21 cellular contexts compared by ENCODE assay signal in genomic region chr6:39777661-39778060, GRCh38. TPM values are rescaled to one million over a fixed set of nuclear protein-coding genes. Genes with fewer than 3 reads are reported as not detected.
A peak's percentile ranks its signal among the peaks of the same experiment; 100 is the strongest.
DNase-seq lines count a peak whose midpoint lies in the region; ATAC-seq and TF ChIP-seq lines count a peak whose summit lies in the region.
"Had no signal": no experiment of that assay in that cellular context is flagged by ENCODE, and none has a peak within 500 bp of the region (broad histone marks: within the 10 kb centered on the region; RNA-seq: fewer than 3 reads in every experiment).

No MANE protein-coding gene starts in this region.

- peaks cover 39% of the 10 kb centered on the region for H3K4me1 Mint-ChIP-seq in nephron
- H3K4me1 Mint-ChIP-seq: activated CD4-positive, alpha-beta T cell treated with anti-CD3 and anti-CD28 coated beads, Interleukin-2, amount 10 ng/mL, durations not matched to agents 24 days and 14 days; stimulated activated naive B cell treated with anti-CD40 and anti-IgM and Interleukin-4, amounts not matched to agents 10 μg/mL and 1 μg/mL and 100 μg/mL, for 72 hours had no signal

- dilution Hi-C loops in IMR-90 (cut with HindIII; ENCODE audit: low sequenced_read_pairs, unreplicated experiment) = no loop called here

- no peak overlapping the region for H3K18ac ChIP-seq in IMR-90 (ENCODE audit: low read depth, low read length)

- H4K20me1 ChIP-seq in IMR-90 (ENCODE audit: insufficient read depth, low read length) = no peaks in the 10 kb centered on the region

- H3K4ac ChIP-seq in IMR-90 (ENCODE audit: low read depth, low read length) = no peak overlapping the region

- no TSS peak for BruUV-seq in IMR-90 (replicated peaks; lab: Mats Ljungman, UMichigan)

- no peak overlapping the region for H3K4me2 ChIP-seq in IMR-90 (ENCODE audit: low read depth, low read length)

- H3K36me3 Mint-ChIP-seq in nephron (ENCODE audit: low read depth) = no peaks in the 10 kb centered on the region
- H3K36me3 Mint-ChIP-seq: stimulated activated naive B cell treated with anti-CD40 and anti-IgM and Interleukin-4, amounts not matched to agents 10 μg/mL and 1 μg/mL and 100 μg/mL, for 72 hours had no signal

- H3K9me1 ChIP-seq in IMR-90 (ENCODE audit: insufficient read depth, low read length) = 0 out of 2 replicates have a peak, but pooled peaks cover 3% of the 10 kb centered on the region

- H2AK9ac ChIP-seq in IMR-90 (replicated peaks; ENCODE audit: low read depth, low read length, poor library complexity) = no peak overlapping the region

- POLR2A ChIA-PET in IMR-90 (lab: Charles Lee; ENCODE audit: unreplicated experiment) = no interaction called here

- H3K14ac ChIP-seq in IMR-90 (replicated peaks; ENCODE audit: low read depth, low read length) = 0 out of 2 replicates have a peak overlapping the region, but pooled peaks have one; percentile 29

- no peak overlapping the region for H3K4me3 Mint-ChIP-seq in nephron
- H3K4me3 Mint-ChIP-seq: activated CD4-positive, alpha-beta T cell treated with anti-CD3 and anti-CD28 coated beads, Interleukin-2, amount 10 ng/mL, durations not matched to agents 24 days and 14 days; endodermal cell; stimulated activated naive B cell treated with anti-CD40 and anti-IgM and Interleukin-4, amounts not matched to agents 10 μg/mL and 1 μg/mL and 100 μg/mL, for 72 hours had no signal

- H2AK5ac ChIP-seq in IMR-90 (ENCODE audit: low read depth, low read length) = no peak overlapping the region; the same call in 1 of the 2 replicates

- no peak overlapping the region for H4K91ac ChIP-seq in IMR-90 (ENCODE audit: insufficient read depth, low read depth, low read length)

- peak overlapping the region; percentile 55 to 85 (median 77) for H3K27ac Mint-ChIP-seq in nephron
- H3K27ac Mint-ChIP-seq: activated CD4-positive, alpha-beta T cell treated with anti-CD3 and anti-CD28 coated beads, Interleukin-2, amount 10 ng/mL, durations not matched to agents 24 days and 14 days; endodermal cell; stimulated activated naive B cell treated with anti-CD40 and anti-IgM and Interleukin-4, amounts not matched to agents 10 μg/mL and 1 μg/mL and 100 μg/mL, for 72 hours had no signal

- no peak overlapping the region for H4K5ac ChIP-seq in IMR-90 (ENCODE audit: low read depth, low read length)

- H2BK15ac ChIP-seq in IMR-90 (ENCODE audit: low read depth, low read length) = no peak overlapping the region

- no peak for TF ChIP-seq POLR2A in IMR-90 (IDR thresholded peaks at IDR 0.05; ENCODE audit: low read depth, low read length)
- no peak for TF ChIP-seq POLR2A in stomach (IDR thresholded peaks at IDR 0.05)

- H3K27me3 ChIP-seq in IMR-90 (ENCODE audit: control insufficient read depth, insufficient read depth, low read length) (no peaks in the 10 kb centered on the region), cardiac muscle cell (no peaks in the 10 kb centered on the region), stomach (no peaks in the 10 kb centered on the region)
- H3K27me3 ChIP-seq: uterus had no signal

- peaks cover 15% of the 10 kb centered on the region for H3K27me3 Mint-ChIP-seq in nephron (ENCODE audit: low read depth)
- H3K27me3 Mint-ChIP-seq: activated CD4-positive, alpha-beta T cell treated with anti-CD3 and anti-CD28 coated beads, Interleukin-2, amount 10 ng/mL, durations not matched to agents 24 days and 14 days had no signal

- no peak for TF ChIP-seq RAD21 in IMR-90 (IDR thresholded peaks at IDR 0.05; ENCODE audit: low read length)

- no peak overlapping the region for H2BK5ac ChIP-seq in IMR-90 (ENCODE audit: low read depth, low read length, poor library complexity, severe bottlenecking)

- no peak overlapping the region for H2BK20ac ChIP-seq in IMR-90 (ENCODE audit: low read depth, low read length)

- DNase-seq in IMR-90 = no peak
- peak in 1 of 2 donors; percentile 44 for DNase-seq in cardiac muscle cell (ENCODE audit: low read depth in 1 of 2, low spot score in 1 of 2)
- no peak for DNase-seq in stomach
- no peak for DNase-seq in NK-92 treated with Interleukin-12 subunit alpha and Interleukin-12 subunit beta, amount 100 ng/mL, for 24 hours (lab: John Stamatoyannopoulos, UW)
- no peak for DNase-seq in cortex of kidney (lab: John Stamatoyannopoulos, UW)
- DNase-seq in activated naive CD4-positive, alpha-beta T cell treated with anti-CD3 and anti-CD28 coated beads, Interleukin-2, amount 50 U/mL, for 16 hours = no peak
- DNase-seq: activated CD4-positive, alpha-beta T cell treated with anti-CD3 and anti-CD28 coated beads, Interleukin-2, amount 10 ng/mL, durations not matched to agents 24 days and 14 days; activated CD8-positive, alpha-beta memory T cell treated with anti-CD3 and anti-CD28 coated beads, Interleukin-2, amount 50 U/mL, for 4 hours; activated effector memory CD4-positive, alpha-beta T cell treated with anti-CD3 and anti-CD28 coated beads, Interleukin-2, amount 50 U/mL, for 16 hours; endodermal cell; GM23248; hippocampal formation; mesendoderm; NCI-H1105; NCI-H2107; NCI-H524 treated with DMSO at 0.1 percent for 48 hours; SHP77; stimulated activated naive B cell treated with anti-CD40 and anti-IgM and Interleukin-4, amounts not matched to agents 10 μg/mL and 1 μg/mL and 100 μg/mL, for 72 hours; uterus had no signal

- intact Hi-C loops in IMR-90 (cut with micrococcal nuclease) = no loop called here
- intact Hi-C loops in stomach (cut with DNase I; ENCODE audit: low total_unique reads) = no loop called here

- H3K79me1 ChIP-seq in IMR-90 (ENCODE audit: low read depth in 1 of 2, low read length in 2 of 2) = no peaks in the 10 kb centered on the region

- H3K4me3 ChIP-seq in IMR-90 (ENCODE audit: insufficient read depth, low read depth, low read length) = no peak overlapping the region
- no peak overlapping the region for H3K4me3 ChIP-seq in cardiac muscle cell
- H3K4me3 ChIP-seq in stomach = no peak overlapping the region
- H3K4me3 ChIP-seq: GM23248, uterus had no signal

- no peak overlapping the region for H2BK120ac ChIP-seq in IMR-90 (ENCODE audit: low read depth, low read length)

- 40% methylated on average over 1 of the region's 4 CpGs; no CpG with 5 or more reads in 1 of the 2 experiments for WGBS in IMR-90 (ENCODE audit: extremely low coverage in 2 of 2, insufficient read length in 1 of 2), 2 experiments
- WGBS in stomach, 5 donors = 62 to 84% (median 84%) methylated on average over 4 of the region's 4 CpGs

- CTCF ChIA-PET in IMR-90 (lab: Yijun Ruan, JAX) = no interaction called here

- no peak for TF ChIP-seq CTCF in IMR-90 (conservative IDR thresholded peaks at IDR 0.05; ENCODE audit: low read depth, low read length)
- TF ChIP-seq CTCF in cardiac muscle cell (IDR thresholded peaks at IDR 0.05; ENCODE audit: low read depth, low read length) = no peak
- TF ChIP-seq CTCF in nephron (IDR thresholded peaks at IDR 0.05; ENCODE audit: unreplicated experiment in 3 of 3) = no peak
- TF ChIP-seq CTCF in stomach (IDR thresholded peaks at IDR 0.05) = no peak

- H3K23ac ChIP-seq in IMR-90 (ENCODE audit: low read depth, low read length) = no peak overlapping the region

- H3K27ac ChIP-seq in IMR-90 (ENCODE audit: insufficient read depth, low read length) (no peak overlapping the region), cardiac muscle cell (peak overlapping the region; percentile 20), stomach (peak overlapping the region in 3 of 5 donors; percentile 13 to 60 (median 53))
- H3K27ac ChIP-seq: GM23248, uterus had no signal

- H3K9ac ChIP-seq in IMR-90 (ENCODE audit: low read depth, low read length) = no peak overlapping the region
- H3K9ac ChIP-seq: GM23248 had no signal

- ATAC-seq in IMR-90 (ENCODE audit: low read depth) (no peak), GM21423 (IDR thresholded peaks at IDR 0.05; ENCODE audit: unreplicated experiment) (no peak)
- ATAC-seq: stimulated activated naive B cell treated with anti-CD40 and anti-IgM and Interleukin-4, amounts not matched to agents 10 μg/mL and 1 μg/mL and 100 μg/mL, for 72 hours had no signal

- no peak overlapping the region for H4K8ac ChIP-seq in IMR-90 (ENCODE audit: low read depth in 2 of 2, low read length in 2 of 2)

- peaks cover 11% of the 10 kb centered on the region for H3K4me1 ChIP-seq in IMR-90 (ENCODE audit: control insufficient read depth, insufficient read depth, low read length)
- peaks cover 16% of the 10 kb centered on the region for H3K4me1 ChIP-seq in cardiac muscle cell (ENCODE audit: low read depth)
- peaks cover 0 to 23% (median 6%) of the 10 kb centered on the region in 4 donors for H3K4me1 ChIP-seq in stomach
- H3K4me1 ChIP-seq: uterus had no signal

- H3K56ac ChIP-seq in IMR-90 (ENCODE audit: extremely low read depth, insufficient read depth, low read length) = no peak overlapping the region

- H3K9me3 ChIP-seq in IMR-90 (ENCODE audit: control insufficient read depth, insufficient read depth, low read length) (no peaks in the 10 kb centered on the region), cardiac muscle cell (ENCODE audit: low read depth) (no peaks in the 10 kb centered on the region), stomach (no peaks in the 10 kb centered on the region)
- H3K9me3 ChIP-seq: uterus had no signal

- in situ Hi-C loops in IMR-90 (cut with MboI; ENCODE audit: low sequenced_read_pairs) = no loop called here

- H3K36me3 ChIP-seq in IMR-90 (ENCODE audit: control insufficient read depth, insufficient read depth, low read length) (no peaks in the 10 kb centered on the region), cardiac muscle cell (no peaks in the 10 kb centered on the region), stomach (no peaks in the 10 kb centered on the region)
- H3K36me3 ChIP-seq: uterus had no signal

- peak; percentile 15 for TF ChIP-seq EP300 in stomach (IDR thresholded peaks at IDR 0.05)

- no peak overlapping the region for H2AFZ ChIP-seq in IMR-90 (replicated peaks; ENCODE audit: low read length, poor library complexity)
- H2AFZ ChIP-seq: GM23248 had no signal

- peaks cover 3% of the 10 kb centered on the region for H3K9me3 Mint-ChIP-seq in nephron
- H3K9me3 Mint-ChIP-seq: endodermal cell had no signal

TF ChIP-seq in IMR-90, 13 proteins besides CTCF, POLR2A, EP300 and RAD21 (continues in another document):
- TF ChIP-seq MAFK (IDR thresholded peaks at IDR 0.05; ENCODE audit: low read depth, low read length) = no peak

RNA-seq across cellular contexts. Expression of gene DAAM2, which starts 14.5 kb away (rescaled TPM):
- total RNA-seq in IMR-90 (2012; rRNA removed) (12.9 and 13.1 TPM in 2 replicates), cardiac muscle cell (4.8 and 8.5 TPM in 2 replicates), stomach (10 to 100 TPM in 4 of 5 donors, 1 to 10 TPM in 1; 9.3 to 78.8 (median 35.7) TPM)
- polyA plus RNA-seq in IMR-90 (2012; rRNA removed) (11.2 and 11.9 TPM in 2 replicates), cardiac muscle cell (3.4 and 7.5 TPM in 2 replicates), stomach (10 to 100 TPM; 15.1 to 18.5 (median 17.9) TPM)
- polyA plus RNA-seq in IMR-90 (2012; cell fraction: cytosol; rRNA removed) = 5.0 and 7.6 TPM in 2 replicates
- 17.2 and 27.8 TPM in 2 replicates for polyA plus RNA-seq in IMR-90 (2012; cell fraction: nucleus; rRNA removed; ENCODE audit: low replicate concordance)
- total RNA-seq: activated CD4-positive, alpha-beta T cell treated with anti-CD3 and anti-CD28 coated beads, Interleukin-2, amount 10 ng/mL, durations not matched to agents 24 days and 14 days had no signal

RNA-seq across cellular contexts. Expression of gene KIF6, which starts 52.5 kb away (rescaled TPM):
- under 0.01 TPM in 1 of 2 replicates, not detected in the other for total RNA-seq in IMR-90 (2012; rRNA removed)
- 0.09 and 0.10 TPM in 2 replicates for polyA plus RNA-seq in IMR-90 (2012; rRNA removed)
- 0.01 and 0.03 TPM in 2 replicates for polyA plus RNA-seq in IMR-90 (2012; cell fraction: cytosol; rRNA removed)
- polyA plus RNA-seq in IMR-90 (2012; cell fraction: nucleus; rRNA removed; ENCODE audit: low replicate concordance) = 0.03 TPM in 1 of 2 replicates, not detected in the other
- 0.69 and 0.88 TPM in 2 replicates for total RNA-seq in cardiac muscle cell
- polyA plus RNA-seq in cardiac muscle cell = 1.7 and 2.9 TPM in 2 replicates
- 1 to 10 TPM in 2 of 5 donors, under 1 TPM in 1, not detected in 2; 0.37 to 9.8 (median 1.4) TPM for total RNA-seq in stomach
- under 1 TPM in 2 of 3 donors, not detected in 1; 0.25 to 0.37 TPM for polyA plus RNA-seq in stomach
